In genomic region chr7:368651-369475, GRCh38 we compare ENCODE assay signal across 15 cellular contexts.
DNase-seq lines count a peak whose midpoint lies in the region; ATAC-seq and TF ChIP-seq lines count a peak whose summit lies in the region.
"Had no signal": no experiment of that assay in that cellular context is flagged by ENCODE, and none has a peak within 500 bp of the region (broad histone marks: within the 10 kb centered on the region; RNA-seq: fewer than 3 reads in every experiment).

No MANE protein-coding gene starts in this region.

- no peak for TF ChIP-seq POLR2A in body of pancreas (IDR thresholded peaks at IDR 0.05)

- H3K4me2 ChIP-seq in BLaER1: peak overlapping the region; percentile 88
- no peak overlapping the region for H3K4me2 ChIP-seq in hepatocyte

- DNase-seq in body of pancreas (peak in 2 of 4 donors; percentile 45 to 57), hepatocyte (ENCODE audit: low spot score) (no peak), posterior vena cava (ENCODE audit: low spot score) (peak; percentile 80), dermis blood vessel endothelial cell (no peak), AG08396 (ENCODE audit: low spot score) (no peak)
- DNase-seq in activated CD4-positive, alpha-beta T cell treated with anti-CD3 and anti-CD28 coated beads, Interleukin-2, amount 50 U/mL, for 1 hour: no peak
- DNase-seq: amygdala, DMS79 treated with DMSO at 0.1 percent for 48 hours, NCI-H146, NCI-H446, SHP77 had no signal

- WGBS in body of pancreas, 2 donors: 68 to 86% methylated on average over 32 to 49 of the region's 51 CpGs
- WGBS in hepatocyte (ENCODE audit: low lambda C conversion rate, missing lambda C conversion rate): 85% methylated on average over 47 of the region's 51 CpGs

- no peaks in the 10 kb centered on the region for H3K9me2 ChIP-seq in hepatocyte (replicated peaks; ENCODE audit: insufficient read depth)

- H3K36me3 ChIP-seq in BLaER1 (no peaks in the 10 kb centered on the region), body of pancreas (replicated peaks in 1 of 2; ENCODE audit: insufficient read depth in 1 of 2, low read depth in 2 of 2) (no peaks in the 10 kb centered on the region), hepatocyte (replicated peaks; ENCODE audit: insufficient read depth, low read depth) (no peaks in the 10 kb centered on the region)

- H3K27me3 ChIP-seq in BLaER1 (no peaks in the 10 kb centered on the region), body of pancreas (no peaks in the 10 kb centered on the region), hepatocyte (no peaks in the 10 kb centered on the region)

- peak overlapping the region; percentile 40; the same call in 1 of the 2 replicates for H3K4me3 ChIP-seq in BLaER1
- H3K4me3 ChIP-seq in body of pancreas: no peak overlapping the region
- H3K4me3 ChIP-seq in hepatocyte: no peak overlapping the region

- H3K4me1 ChIP-seq in BLaER1 (peaks cover 96% of the 10 kb centered on the region), body of pancreas (peaks cover 54% of the 10 kb centered on the region), hepatocyte (ENCODE audit: insufficient read depth) (peaks cover 37% of the 10 kb centered on the region)

- ATAC-seq in body of pancreas (no peak), HG03280 (IDR thresholded peaks at IDR 0.05; ENCODE audit: unreplicated experiment) (no peak)
- ATAC-seq: HCT116; naive thymus-derived CD4-positive, alpha-beta T cell had no signal

- peak overlapping the region; percentile 43; the same call in 1 of the 2 replicates for H3K9ac ChIP-seq in BLaER1

- H3K9me3 ChIP-seq in BLaER1: no peaks in the 10 kb centered on the region
- H3K9me3 ChIP-seq in body of pancreas: no peaks in the 10 kb centered on the region
- no peaks in the 10 kb centered on the region for H3K9me3 ChIP-seq in hepatocyte (ENCODE audit: low read depth)

- intact Hi-C loops in body of pancreas (cut with DNase I) (no loop called here), posterior vena cava (cut with DNase I) (no loop called here)

- TF ChIP-seq CTCF in body of pancreas (IDR thresholded peaks at IDR 0.05): no peak
- TF ChIP-seq CTCF in hepatocyte (IDR thresholded peaks at IDR 0.05; ENCODE audit: poor library complexity): no peak

- H2AFZ ChIP-seq in hepatocyte: no peak overlapping the region

- no peaks in the 10 kb centered on the region for H3K79me2 ChIP-seq in hepatocyte

- peak overlapping the region; percentile 58 for H3K27ac ChIP-seq in BLaER1
- H3K27ac ChIP-seq in body of pancreas: peak overlapping the region; percentile 66 to 97 (median 79)
- H3K27ac ChIP-seq in hepatocyte: peak overlapping the region; percentile 77

- H4K20me1 ChIP-seq in BLaER1 (no peaks in the 10 kb centered on the region), hepatocyte (ENCODE audit: insufficient read depth, poor library complexity, severe bottlenecking) (no peaks in the 10 kb centered on the region)
